Comparison of ENCODE assay signal across 9 cellular contexts in genomic region chr2:48508461-48509124, GRCh38. TPM values are rescaled to one million over a fixed set of nuclear protein-coding genes. Genes with fewer than 3 reads are reported as not detected.
DNase-seq lines count a peak whose midpoint lies in the region; ATAC-seq and TF ChIP-seq lines count a peak whose summit lies in the region.
"Had no signal": no experiment of that assay in that cellular context is flagged by ENCODE, and none has a peak within 500 bp of the region (broad histone marks: within the 10 kb centered on the region; RNA-seq: fewer than 3 reads in every experiment).

No MANE protein-coding gene starts in this region.

- H3K4me1 ChIP-seq in ascending aorta (peaks cover 0 to 19% of the 10 kb centered on the region in 2 donors), transverse colon (peaks cover 6 to 26% (median 12%) of the 10 kb centered on the region in 4 donors)

- 49 to 55% methylated on average over 4 to 5 of the region's 5 CpGs for WGBS in transverse colon (ENCODE audit: low coverage in 1 of 2), 2 donors

- ATAC-seq in activated naive CD4-positive, alpha-beta T cell treated with anti-CD3 and anti-CD28 coated beads, Interleukin-2, amount 50 U/mL, for 72 hours, result no peak

- intact Hi-C loops in ascending aorta (cut with DNase I), result no loop called here
- intact Hi-C loops in transverse colon (cut with DNase I; ENCODE audit: low total_unique reads), result no loop called here

- in situ Hi-C loops in transverse colon (cut with MboI; ENCODE audit: low pct_ligation_motif_present in 1 of 4, low pct_unique_long_range_greater_than_20kb in 1 of 4, low sequenced_read_pairs in 3 of 4), result no loop called here
- in situ Hi-C loops in ACHN (cut with HindIII; ENCODE audit: low pct_ligation_motif_present, low pct_unique_long_range_greater_than_20kb, low sequenced_read_pairs), result no loop called here

- no peak for TF ChIP-seq POLR2A in transverse colon (IDR thresholded peaks at IDR 0.05)

- H3K9me3 ChIP-seq in ascending aorta (no peaks in the 10 kb centered on the region), transverse colon (no peaks in the 10 kb centered on the region)

- H3K36me3 Mint-ChIP-seq in activated naive CD4-positive, alpha-beta T cell treated with anti-CD3 and anti-CD28 coated beads, Interleukin-2, amount 50 U/mL, for 72 hours, result peaks cover 11 to 19% of the 10 kb centered on the region in 2 donors

- H3K27ac ChIP-seq in ascending aorta (peak overlapping the region; percentile 64 to 67), transverse colon (peak overlapping the region; percentile 13 to 63 (median 42))

- H3K36me3 ChIP-seq in ascending aorta (peaks cover 12 to 37% of the 10 kb centered on the region in 2 donors), transverse colon (peaks cover 0 to 30% (median 2%) of the 10 kb centered on the region in 4 donors)

- DNase-seq in activated naive CD4-positive, alpha-beta T cell treated with anti-CD3 and anti-CD28 coated beads, Interleukin-2, amount 50 U/mL, for 72 hours (ENCODE audit: low spot score in 2 of 2), result no peak
- DNase-seq in activated naive CD4-positive, alpha-beta T cell treated with anti-CD3 and anti-CD28 coated beads, Interleukin-2, amount 50 U/mL, for 16 hours, result no peak
- no peak for DNase-seq in ascending aorta (ENCODE audit: low spot score in 2 of 2)
- DNase-seq in iris pigment epithelial cell (ENCODE audit: low read depth), result peak; percentile 89
- DNase-seq in transverse colon, result peak; percentile 25
- DNase-seq in amygdala (lab: John Stamatoyannopoulos, UW), result no peak
- DNase-seq in ACHN, result no peak
- DNase-seq in activated CD4-positive, alpha-beta T cell treated with anti-CD3 and anti-CD28 coated beads for 1 hour, result no peak
- DNase-seq: NCI-H1105 had no signal

- TF ChIP-seq CTCF in ascending aorta (IDR thresholded peaks at IDR 0.05), result no peak
- TF ChIP-seq CTCF in transverse colon (IDR thresholded peaks at IDR 0.05), result no peak

- no peaks in the 10 kb centered on the region for H3K27me3 ChIP-seq in ascending aorta
- no peaks in the 10 kb centered on the region for H3K27me3 ChIP-seq in transverse colon

- TF ChIP-seq EP300 in transverse colon (IDR thresholded peaks at IDR 0.05; ENCODE audit: low read depth), result no peak

- H3K9me3 Mint-ChIP-seq in activated naive CD4-positive, alpha-beta T cell treated with anti-CD3 and anti-CD28 coated beads, Interleukin-2, amount 50 U/mL, for 72 hours, result no peaks in the 10 kb centered on the region

- peak overlapping the region; percentile 55 to 74 for H3K27ac Mint-ChIP-seq in activated naive CD4-positive, alpha-beta T cell treated with anti-CD3 and anti-CD28 coated beads, Interleukin-2, amount 50 U/mL, for 72 hours

- H3K4me3 ChIP-seq in ascending aorta, result no peak overlapping the region
- no peak overlapping the region for H3K4me3 ChIP-seq in transverse colon

RNA-seq across cellular contexts. Expression of gene STON1, which starts 21.4 kb away (rescaled TPM):
- total RNA-seq in activated naive CD4-positive, alpha-beta T cell treated with anti-CD3 and anti-CD28 coated beads, Interleukin-2, amount 50 U/mL, for 72 hours, result 1 to 10 TPM in 1 of 2 donors, under 1 TPM in 1; 0.27 to 2.4 TPM
- total RNA-seq in ascending aorta (23.4 TPM), transverse colon (10 to 100 TPM; 21.4 to 39.2 (median 27.1) TPM)

Comparison
In these comparisons a context has a peak if more than half of its experiments do, and no peak if none do; other contexts are left out.
1. DNase-seq: peak in iris pigment epithelial cell (single experiment) and transverse colon (single experiment); none in activated naive CD4-positive, alpha-beta T cell treated with anti-CD3 and anti-CD28 coated beads, Interleukin-2, amount 50 U/mL, for 72 hours (0 of 2), activated naive CD4-positive, alpha-beta T cell treated with anti-CD3 and anti-CD28 coated beads, Interleukin-2, amount 50 U/mL, for 16 hours (single experiment), ascending aorta (0 of 2), amygdala (0 of 56), ACHN (single experiment) and activated CD4-positive, alpha-beta T cell treated with anti-CD3 and anti-CD28 coated beads for 1 hour (single experiment).